In the genomic region with DNA sequence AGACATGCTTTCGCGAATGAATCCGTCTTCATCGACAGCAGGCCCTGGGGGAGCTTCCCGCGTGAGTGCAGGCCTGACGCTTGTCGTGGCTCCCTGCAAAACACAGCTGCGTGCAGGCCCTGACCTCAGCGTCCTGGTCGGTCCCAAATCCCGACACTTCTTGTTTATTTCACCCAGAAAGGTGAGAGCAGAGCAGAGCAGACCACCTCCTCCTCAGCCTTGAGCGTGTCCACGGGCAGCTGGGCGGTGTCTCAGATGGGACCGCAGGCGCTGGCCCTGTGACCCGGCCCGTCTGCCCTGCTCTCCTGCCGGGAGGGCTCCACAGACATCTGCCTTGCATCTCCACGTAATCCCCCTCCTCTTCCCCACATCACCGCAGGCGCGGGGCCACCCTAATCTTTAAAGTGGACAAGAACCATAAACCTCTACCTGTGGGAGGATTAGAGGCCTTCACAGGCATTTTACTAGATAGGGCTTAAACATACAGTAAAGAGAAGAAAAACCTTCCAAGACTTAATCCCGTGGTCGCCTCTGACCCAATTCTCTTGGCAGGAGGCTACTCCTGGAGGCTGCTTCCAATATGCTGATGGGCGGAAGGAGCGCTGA, we compare ENCODE assay signal across 14 cellular contexts.
DNase-seq lines count a peak whose midpoint lies in the region; ATAC-seq and TF ChIP-seq lines count a peak whose summit lies in the region.
"Had no signal": no experiment of that assay in that cellular context is flagged by ENCODE, and none has a peak within 500 bp of the region (broad histone marks: within the 10 kb centered on the region; RNA-seq: fewer than 3 reads in every experiment).

No MANE protein-coding gene starts in this region.

- H3K9me3 ChIP-seq in WERI-Rb-1 (ENCODE audit: severe bottlenecking): peaks cover 4% of the 10 kb centered on the region
- H3K9me3 ChIP-seq: A549, BE2C had no signal

- DNase-seq in D341Med (ENCODE audit: low spot score): peak; percentile 68
- peak; percentile 76 for DNase-seq in NCI-H82 (lab: John Stamatoyannopoulos, UW)
- DNase-seq in WERI-Rb-1: peak; percentile 97
- no peak for DNase-seq in stimulated activated naive B cell treated with anti-CD40 and anti-IgM and Interleukin-4, amounts not matched to agents 10 μg/mL and 1 μg/mL and 100 μg/mL, for 72 hours
- no peak for DNase-seq in RPMI8226
- no peak for DNase-seq in NCI-H1417 treated with DMSO at 0.1 percent for 48 hours (lab: John Stamatoyannopoulos, UW)
- DNase-seq: BE2C; CD8-positive, alpha-beta T cell; COR-L47; DMS 273 treated with DMSO at 0.1 percent for 48 hours; GM23248 had no signal

- H3K4me3 Mint-ChIP-seq in stimulated activated naive B cell treated with anti-CD40 and anti-IgM and Interleukin-4, amounts not matched to agents 10 μg/mL and 1 μg/mL and 100 μg/mL, for 72 hours: no peak overlapping the region
- H3K4me3 Mint-ChIP-seq: CD14-positive monocyte; CD8-positive, alpha-beta T cell had no signal

- H3K27me3 Mint-ChIP-seq in stimulated activated naive B cell treated with anti-CD40 and anti-IgM and Interleukin-4, amounts not matched to agents 10 μg/mL and 1 μg/mL and 100 μg/mL, for 72 hours: no peaks in the 10 kb centered on the region

- peak overlapping the region; percentile 59 for H3K27ac Mint-ChIP-seq in stimulated activated naive B cell treated with anti-CD40 and anti-IgM and Interleukin-4, amounts not matched to agents 10 μg/mL and 1 μg/mL and 100 μg/mL, for 72 hours
- H3K27ac Mint-ChIP-seq: CD14-positive monocyte; CD8-positive, alpha-beta T cell had no signal

- no peak for TF ChIP-seq CTCF in WERI-Rb-1 (IDR thresholded peaks at IDR 0.05; ENCODE audit: low read depth, low read length)

- peak overlapping the region; percentile 24 for H3K4me3 ChIP-seq in WERI-Rb-1 (ENCODE audit: low read depth, low read length)
- H3K4me3 ChIP-seq: A549, GM23248 had no signal

- peaks cover 91% of the 10 kb centered on the region for H3K36me3 ChIP-seq in WERI-Rb-1

- peaks cover 7 to 14% of the 10 kb centered on the region in 2 donors for H3K4me1 Mint-ChIP-seq in stimulated activated naive B cell treated with anti-CD40 and anti-IgM and Interleukin-4, amounts not matched to agents 10 μg/mL and 1 μg/mL and 100 μg/mL, for 72 hours
- H3K4me1 Mint-ChIP-seq: CD14-positive monocyte had no signal

- H3K27ac ChIP-seq in WERI-Rb-1: peak overlapping the region; percentile 98
- H3K27ac ChIP-seq: A549, GM23248 had no signal

- no peaks in the 10 kb centered on the region for H3K9me3 Mint-ChIP-seq in stimulated activated naive B cell treated with anti-CD40 and anti-IgM and Interleukin-4, amounts not matched to agents 10 μg/mL and 1 μg/mL and 100 μg/mL, for 72 hours
- H3K9me3 Mint-ChIP-seq: CD8-positive, alpha-beta T cell had no signal

- ATAC-seq in stimulated activated naive B cell treated with anti-CD40 and anti-IgM and Interleukin-4, amounts not matched to agents 10 μg/mL and 1 μg/mL and 100 μg/mL, for 72 hours (replicated peaks): no peak
- ATAC-seq: A549; CD8-positive, alpha-beta T cell; HCT116 had no signal

- H3K27me3 ChIP-seq in WERI-Rb-1 (ENCODE audit: insufficient read depth, low read depth, severe bottlenecking): no peaks in the 10 kb centered on the region
- H3K27me3 ChIP-seq: BE2C had no signal

- H3K36me3 Mint-ChIP-seq in stimulated activated naive B cell treated with anti-CD40 and anti-IgM and Interleukin-4, amounts not matched to agents 10 μg/mL and 1 μg/mL and 100 μg/mL, for 72 hours: peaks cover 56 to 68% of the 10 kb centered on the region in 2 donors

Comparison
In these comparisons a context has a peak if more than half of its experiments do, and no peak if none do; other contexts are left out.
1. DNase-seq: peak in D341Med (single experiment), NCI-H82 (single experiment) and WERI-Rb-1 (single experiment); none in stimulated activated naive B cell treated with anti-CD40 and anti-IgM and Interleukin-4, amounts not matched to agents 10 μg/mL and 1 μg/mL and 100 μg/mL, for 72 hours (single experiment), RPMI8226 (single experiment) and NCI-H1417 treated with DMSO at 0.1 percent for 48 hours (single experiment).